In genomic region chr5:28473531-28474107, GRCh38 we compare ENCODE assay signal across 10 cellular contexts.
DNase-seq lines count a peak whose midpoint lies in the region; ATAC-seq and TF ChIP-seq lines count a peak whose summit lies in the region.
"Had no signal": no experiment of that assay in that cellular context is flagged by ENCODE, and none has a peak within 500 bp of the region (broad histone marks: within the 10 kb centered on the region; RNA-seq: fewer than 3 reads in every experiment).

No MANE protein-coding gene starts in this region.

- no peaks in the 10 kb centered on the region for H3K9me3 ChIP-seq in osteoblast (ENCODE audit: low read depth, low read length)
- H3K9me3 ChIP-seq: ovary had no signal

- no peaks in the 10 kb centered on the region for H3K79me2 ChIP-seq in osteoblast (ENCODE audit: insufficient read depth, low read length)

- DNase-seq in H7 (peak; percentile 3), NCI-H146 treated with DMSO at 0.1 percent for 48 hours (lab: John Stamatoyannopoulos, UW; ENCODE audit: unreplicated experiment) (peak; percentile 14), osteoblast (ENCODE audit: insufficient read length, low spot score, missing footprints) (no peak)
- no peak for DNase-seq in activated CD4-positive, CD25-positive, alpha-beta regulatory T cell (lab: John Stamatoyannopoulos, UW)
- DNase-seq: NCI-H1048, ovary had no signal

- H3K4me1 Mint-ChIP-seq in brain (no peaks in the 10 kb centered on the region), nephron (no peaks in the 10 kb centered on the region)

- no peak for ATAC-seq in HG03520 (IDR thresholded peaks at IDR 0.05; ENCODE audit: unreplicated experiment)
- ATAC-seq in GM21526 (IDR thresholded peaks at IDR 0.05; ENCODE audit: low FRiP score, unreplicated experiment) = no peak

- TF ChIP-seq CTCF in brain (conservative IDR thresholded peaks at IDR 0.05) (peak; percentile 35 to 61), nephron (IDR thresholded peaks at IDR 0.05; ENCODE audit: unreplicated experiment in 3 of 3) (peak; percentile 22 to 45 (median 24)), osteoblast (IDR thresholded peaks at IDR 0.05; ENCODE audit: extremely low read depth, low read depth, low read length) (no peak)

- H3K4me3 Mint-ChIP-seq in brain = no peak overlapping the region
- no peak overlapping the region for H3K4me3 Mint-ChIP-seq in nephron

- H3K4me2 ChIP-seq in osteoblast (ENCODE audit: insufficient read depth, low read length) = no peak overlapping the region

- H3K36me3 ChIP-seq in H7 (replicated peaks; ENCODE audit: control insufficient read depth, insufficient read depth, low read length) (no peaks in the 10 kb centered on the region), osteoblast (ENCODE audit: insufficient read depth, low read length) (no peaks in the 10 kb centered on the region)
- H3K36me3 ChIP-seq: ovary had no signal

- H3K27me3 Mint-ChIP-seq in brain = no peaks in the 10 kb centered on the region
- H3K27me3 Mint-ChIP-seq in nephron (ENCODE audit: low read depth) = no peaks in the 10 kb centered on the region

- no peaks in the 10 kb centered on the region for H3K4me1 ChIP-seq in osteoblast (ENCODE audit: insufficient read depth, low read length)

- H4K20me1 ChIP-seq in osteoblast (ENCODE audit: insufficient read depth, low read length) = no peaks in the 10 kb centered on the region

- no peak overlapping the region for H3K27ac Mint-ChIP-seq in brain
- no peak overlapping the region for H3K27ac Mint-ChIP-seq in nephron

- H3K9me3 Mint-ChIP-seq in brain = no peaks in the 10 kb centered on the region
- no peaks in the 10 kb centered on the region for H3K9me3 Mint-ChIP-seq in nephron

- no peak overlapping the region for H2AFZ ChIP-seq in osteoblast (ENCODE audit: low read length)

- no peaks in the 10 kb centered on the region for H3K36me3 Mint-ChIP-seq in brain
- H3K36me3 Mint-ChIP-seq in nephron (ENCODE audit: low read depth) = no peaks in the 10 kb centered on the region

- H3K27me3 ChIP-seq in H7 (ENCODE audit: control insufficient read depth, insufficient read depth, low read length) (no peaks in the 10 kb centered on the region), osteoblast (ENCODE audit: insufficient read depth, low read length) (no peaks in the 10 kb centered on the region)
- H3K27me3 ChIP-seq: ovary had no signal

- no peak overlapping the region for H3K27ac ChIP-seq in osteoblast (ENCODE audit: low read depth, low read length)
- H3K27ac ChIP-seq: ovary had no signal

- H3K4me3 ChIP-seq in H7 (ENCODE audit: insufficient read depth, low read depth, low read length) (no peak overlapping the region), osteoblast (ENCODE audit: insufficient read depth, low read length) (no peak overlapping the region)
- H3K4me3 ChIP-seq: ovary had no signal

Comparison
In these comparisons a context has a peak if more than half of its experiments do, and no peak if none do; other contexts are left out.
1. DNase-seq: peak in H7 (single experiment) and NCI-H146 treated with DMSO at 0.1 percent for 48 hours (single experiment); none in osteoblast (single experiment) and activated CD4-positive, CD25-positive, alpha-beta regulatory T cell (0 of 4).